ENCODE assay signal across 8 cellular contexts in the genomic region with DNA sequence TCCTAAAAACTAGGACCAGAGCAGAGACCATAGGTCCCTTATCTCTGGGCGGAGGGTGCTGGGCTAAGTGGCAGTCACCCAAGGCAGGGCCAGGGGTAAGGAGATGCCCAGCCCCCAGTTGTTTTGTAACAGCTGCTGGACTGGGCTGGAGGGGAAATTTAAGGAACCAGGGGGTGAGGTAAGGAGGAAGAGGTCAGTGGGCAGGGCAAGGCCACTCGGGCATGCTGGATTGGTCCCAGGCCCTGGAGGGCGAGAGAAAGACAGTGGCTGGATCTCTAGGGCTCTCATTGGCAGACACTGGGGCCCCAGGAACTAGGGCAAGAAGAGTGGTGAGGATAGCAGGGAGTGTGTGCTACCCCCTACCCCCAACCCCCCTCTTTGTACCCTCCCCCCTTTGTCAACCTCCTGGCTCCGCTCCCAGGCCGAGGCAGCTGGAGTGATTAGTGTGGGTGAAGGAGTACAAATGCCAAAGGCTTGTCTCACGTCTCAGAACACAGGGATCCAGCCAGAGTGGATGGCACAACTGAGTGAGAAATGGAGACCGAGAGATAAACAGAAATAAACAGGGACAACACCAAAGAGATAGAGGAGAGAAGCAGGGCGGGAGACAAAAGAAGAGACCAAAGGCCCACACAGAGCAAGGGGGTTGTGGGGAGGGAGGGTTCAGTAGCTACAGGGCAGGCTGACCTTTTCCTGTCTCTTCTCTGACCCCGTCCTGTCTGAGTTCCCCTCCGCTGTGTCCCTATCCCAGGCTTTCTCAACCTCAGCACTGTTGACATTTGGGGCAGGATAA. TPM values are rescaled to one million over a fixed set of nuclear protein-coding genes. Genes with fewer than 3 reads are reported as not detected.
DNase-seq lines count a peak whose midpoint lies in the region; ATAC-seq lines count a peak whose summit lies in the region.

No MANE protein-coding gene starts in this region.

- H3K27me3 ChIP-seq in naive thymus-derived CD4-positive, alpha-beta T cell (ENCODE audit: control insufficient read depth in 2 of 2, insufficient read depth in 2 of 2, low read length in 2 of 2) = no peaks in the 10 kb centered on the region

- peaks cover 0 to 5% (median 0%) of the 10 kb centered on the region in 7 donors for H3K4me1 Mint-ChIP-seq in naive thymus-derived CD4-positive, alpha-beta T cell

- CTCF ChIA-PET in naive thymus-derived CD4-positive, alpha-beta T cell (lab: Charles Lee) = no interaction called here

- peaks cover 0 to 4% (median 0%) of the 10 kb centered on the region in 5 donors for H3K27me3 Mint-ChIP-seq in naive thymus-derived CD4-positive, alpha-beta T cell

- ATAC-seq in esophagus mucosa = peak; percentile 21
- peak; percentile 90 for ATAC-seq in naive thymus-derived CD4-positive, alpha-beta T cell
- ATAC-seq in GM19397 (IDR thresholded peaks at IDR 0.05; ENCODE audit: unreplicated experiment) = no peak
- ATAC-seq in HG03432 (IDR thresholded peaks at IDR 0.05; ENCODE audit: unreplicated experiment) = no peak

- POLR2A ChIA-PET in naive thymus-derived CD4-positive, alpha-beta T cell (lab: Charles Lee) = interaction anchor here (0.6 kb wide), 1 partner anchor 55 kb away, joined by 3 read pairs; no protein-coding TSS in a partner anchor

- H3K36me3 Mint-ChIP-seq in naive thymus-derived CD4-positive, alpha-beta T cell = peaks cover 0 to 3% (median 0%) of the 10 kb centered on the region in 5 donors

- H3K27ac Mint-ChIP-seq in naive thymus-derived CD4-positive, alpha-beta T cell = no peak overlapping the region

- H3K4me1 ChIP-seq in naive thymus-derived CD4-positive, alpha-beta T cell (ENCODE audit: control insufficient read depth in 2 of 2, insufficient read depth in 2 of 2, low read length in 2 of 2) = no peaks in the 10 kb centered on the region

- H3K36me3 ChIP-seq in naive thymus-derived CD4-positive, alpha-beta T cell (ENCODE audit: control insufficient read depth in 2 of 3, insufficient read depth in 3 of 3, low read length in 3 of 3) = no peaks in the 10 kb centered on the region

- intact Hi-C loops in naive thymus-derived CD4-positive, alpha-beta T cell (cut with micrococcal nuclease) = no loop called here

- H3K4me3 ChIP-seq in naive thymus-derived CD4-positive, alpha-beta T cell (ENCODE audit: low read length) = no peak overlapping the region

- no peaks in the 10 kb centered on the region for H3K9me3 ChIP-seq in naive thymus-derived CD4-positive, alpha-beta T cell (ENCODE audit: control insufficient read depth in 2 of 3, low read length in 3 of 3)

- H3K9me3 Mint-ChIP-seq in naive thymus-derived CD4-positive, alpha-beta T cell = no peaks in the 10 kb centered on the region

- DNase-seq in AG20443 (ENCODE audit: low spot score) = peak; percentile 50
- peak; percentile 47 for DNase-seq in NCI-H2196 treated with DMSO at 0.1 percent for 48 hours (lab: John Stamatoyannopoulos, UW; ENCODE audit: unreplicated experiment)
- DNase-seq in naive thymus-derived CD4-positive, alpha-beta T cell = no peak
- no peak for DNase-seq in NCI-H345 (lab: John Stamatoyannopoulos, UW)
- DNase-seq in SIG-M5 (lab: John Stamatoyannopoulos, UW) = no peak

- H3K27ac ChIP-seq in naive thymus-derived CD4-positive, alpha-beta T cell (ENCODE audit: low read depth, low read length) = no peak overlapping the region

- no peak overlapping the region for H3K4me3 Mint-ChIP-seq in naive thymus-derived CD4-positive, alpha-beta T cell

RNA-seq across cellular contexts. Expression of a gene that starts 20.5 kb away (rescaled TPM):
- total RNA-seq in esophagus mucosa = 72.0 TPM
- total RNA-seq in naive thymus-derived CD4-positive, alpha-beta T cell = 100 to 1,000 TPM in 3 of 5 experiments, 10 to 100 TPM in 2; 62.1 to 138 (median 122) TPM
- polyA plus RNA-seq in naive thymus-derived CD4-positive, alpha-beta T cell = 100 to 1,000 TPM in 1 of 2 donors, 10 to 100 TPM in 1; 99.7 to 112 TPM

RNA-seq across cellular contexts. Expression of a gene that starts 47.8 kb away (rescaled TPM):
- total RNA-seq in esophagus mucosa = 93.1 TPM
- total RNA-seq in naive thymus-derived CD4-positive, alpha-beta T cell = 100 to 1,000 TPM; 156 to 257 (median 235) TPM
- 10 to 100 TPM; 15.2 to 55.0 TPM for polyA plus RNA-seq in naive thymus-derived CD4-positive, alpha-beta T cell

RNA-seq across cellular contexts. Expression of a gene that starts 54.5 kb away (rescaled TPM):
- 65.0 TPM for total RNA-seq in esophagus mucosa
- 10 to 100 TPM; 32.1 to 60.5 (median 47.2) TPM for total RNA-seq in naive thymus-derived CD4-positive, alpha-beta T cell
- polyA plus RNA-seq in naive thymus-derived CD4-positive, alpha-beta T cell = 100 to 1,000 TPM in 1 of 2 donors, 10 to 100 TPM in 1; 98.6 to 110 TPM

Comparison
In these comparisons a context has a peak if more than half of its experiments do, and no peak if none do; other contexts are left out.
1. DNase-seq: peak in AG20443 (single experiment) and NCI-H2196 treated with DMSO at 0.1 percent for 48 hours (single experiment); none in naive thymus-derived CD4-positive, alpha-beta T cell (0 of 9), NCI-H345 (single experiment) and SIG-M5 (single experiment).
2. ATAC-seq: peak in esophagus mucosa (single experiment) and naive thymus-derived CD4-positive, alpha-beta T cell (single experiment); none in GM19397 (single experiment) and HG03432 (single experiment).